Comparison of ENCODE assay signal across 28 cellular contexts in genomic region chr2:129112181-129112580, GRCh38.
"Had no signal": no experiment of that assay in that cellular context is flagged by ENCODE, and none has a peak within 500 bp of the region (broad histone marks: within the 10 kb centered on the region; RNA-seq: fewer than 3 reads in every experiment).

No MANE protein-coding gene starts in this region.

- H3K9ac ChIP-seq: neural progenitor cell, parathyroid adenoma had no signal

- H3K9me3 Mint-ChIP-seq: natural killer cell; nephron; stimulated activated naive B cell treated with anti-CD40 and anti-IgM and Interleukin-4, amounts not matched to agents 10 μg/mL and 1 μg/mL and 100 μg/mL, for 72 hours; stimulated activated naive CD8-positive, alpha-beta T cell treated with anti-CD3 and anti-CD28 coated beads, Interleukin-15, Interleukin-2, amounts not matched to agents 100 ng/mL and 50 ng/mL, for 24 hours; type B pancreatic cell had no signal

- H3K36me3 ChIP-seq: neural progenitor cell, ovary, right lobe of liver, sigmoid colon, stomach, thoracic aorta, thyroid gland, tibial nerve, upper lobe of right lung, uterus had no signal

- H3K27ac Mint-ChIP-seq: natural killer cell; nephron; neural progenitor cell; progenitor cell of endocrine pancreas; stimulated activated effector memory CD8-positive, alpha-beta T cell treated with anti-CD3 and anti-CD28 coated beads, Interleukin-12 subunit alpha, Interleukin-12 subunit beta, amount 100 ng/mL, for 72 hours; stimulated activated naive B cell treated with anti-CD40 and anti-IgM and Interleukin-4, amounts not matched to agents 10 μg/mL and 1 μg/mL and 100 μg/mL, for 72 hours; stimulated activated naive CD8-positive, alpha-beta T cell treated with anti-CD3 and anti-CD28 coated beads, Interleukin-15, Interleukin-2, amounts not matched to agents 100 ng/mL and 50 ng/mL, for 24 hours; type B pancreatic cell had no signal

- H3K4me2 ChIP-seq: neural progenitor cell had no signal

- H3K27me3 ChIP-seq: ovary, right lobe of liver, sigmoid colon, stomach, thyroid gland, tibial nerve, upper lobe of right lung, uterus had no signal

- ATAC-seq: natural killer cell; psoas muscle; right cardiac atrium; right lobe of liver; stimulated activated effector memory CD8-positive, alpha-beta T cell treated with anti-CD3 and anti-CD28 coated beads, Interleukin-12 subunit alpha, Interleukin-12 subunit beta, amount 100 ng/mL, for 72 hours; stimulated activated naive B cell treated with anti-CD40 and anti-IgM and Interleukin-4, amounts not matched to agents 10 μg/mL and 1 μg/mL and 100 μg/mL, for 72 hours; upper lobe of right lung had no signal

- H3K4me3 ChIP-seq: neural progenitor cell, ovary, psoas muscle, right lobe of liver, sigmoid colon, stomach, thoracic aorta, thyroid gland, tibial nerve, upper lobe of right lung, uterus had no signal

- FAIRE-seq: small intestine had no signal

- H3K9me3 ChIP-seq: ovary, psoas muscle, right lobe of liver, sigmoid colon, stomach, thoracic aorta, thyroid gland, tibial nerve, upper lobe of right lung, uterus had no signal

- H3K27ac ChIP-seq: neural progenitor cell, ovary, parathyroid adenoma, psoas muscle, right lobe of liver, sigmoid colon, stomach, thoracic aorta, thyroid gland, tibial nerve, upper lobe of right lung, uterus had no signal

- DNase-seq: natural killer cell; occipital lobe; ovary; posterior cingulate gyrus; psoas muscle; right cardiac atrium; right lobe of liver; sigmoid colon; small intestine; stimulated activated CD4-positive, alpha-beta T cell treated with anti-CD3 and anti-CD28 coated beads, Interleukin-15, amount 100 ng/mL, for 24 hours; stimulated activated CD4-positive, alpha-beta T cell treated with anti-CD3 and anti-CD28 coated beads, Interleukin-2, amount 100 ng/mL, for 24 hours; stimulated activated CD4-positive, alpha-beta T cell treated with anti-CD3 and anti-CD28 coated beads, Interleukin-2, amount 100 ng/mL, for 48 hours; stimulated activated CD4-positive, alpha-beta T cell treated with anti-CD3 and anti-CD28 coated beads, Interleukin-4, amount 100 ng/mL, for 24 hours; stimulated activated naive B cell treated with anti-CD40 and anti-IgM and Interleukin-4, amounts not matched to agents 10 μg/mL and 1 μg/mL and 100 μg/mL, for 72 hours; stimulated activated naive CD4-positive, alpha-beta T cell treated with Interleukin-2 at 50 U/mL for 16 hours; stomach; thyroid gland; upper lobe of right lung; uterus had no signal

- H3K4me3 Mint-ChIP-seq: natural killer cell; nephron; neural progenitor cell; stimulated activated effector memory CD8-positive, alpha-beta T cell treated with anti-CD3 and anti-CD28 coated beads, Interleukin-12 subunit alpha, Interleukin-12 subunit beta, amount 100 ng/mL, for 72 hours; stimulated activated naive B cell treated with anti-CD40 and anti-IgM and Interleukin-4, amounts not matched to agents 10 μg/mL and 1 μg/mL and 100 μg/mL, for 72 hours; stimulated activated naive CD8-positive, alpha-beta T cell treated with anti-CD3 and anti-CD28 coated beads, Interleukin-15, Interleukin-2, amounts not matched to agents 100 ng/mL and 50 ng/mL, for 24 hours; type B pancreatic cell had no signal

- H3K79me2 ChIP-seq: parathyroid adenoma had no signal

- H2AFZ ChIP-seq: neural progenitor cell, parathyroid adenoma had no signal

- H3K27me3 Mint-ChIP-seq: progenitor cell of endocrine pancreas; stimulated activated naive CD8-positive, alpha-beta T cell treated with anti-CD3 and anti-CD28 coated beads, Interleukin-15, Interleukin-2, amounts not matched to agents 100 ng/mL and 50 ng/mL, for 24 hours; type B pancreatic cell had no signal

- H3K4me1 ChIP-seq: neural progenitor cell, parathyroid adenoma, psoas muscle, right lobe of liver, sigmoid colon, stomach, upper lobe of right lung, uterus had no signal

- H3K36me3 Mint-ChIP-seq: natural killer cell; neural progenitor cell; stimulated activated effector memory CD8-positive, alpha-beta T cell treated with anti-CD3 and anti-CD28 coated beads, Interleukin-12 subunit alpha, Interleukin-12 subunit beta, amount 100 ng/mL, for 72 hours; stimulated activated naive B cell treated with anti-CD40 and anti-IgM and Interleukin-4, amounts not matched to agents 10 μg/mL and 1 μg/mL and 100 μg/mL, for 72 hours; type B pancreatic cell had no signal

- H3K4me1 Mint-ChIP-seq: natural killer cell; neural progenitor cell; stimulated activated effector memory CD8-positive, alpha-beta T cell treated with anti-CD3 and anti-CD28 coated beads, Interleukin-12 subunit alpha, Interleukin-12 subunit beta, amount 100 ng/mL, for 72 hours had no signal
